Comparison of ENCODE assay signal across 24 cellular contexts in the genomic region with DNA sequence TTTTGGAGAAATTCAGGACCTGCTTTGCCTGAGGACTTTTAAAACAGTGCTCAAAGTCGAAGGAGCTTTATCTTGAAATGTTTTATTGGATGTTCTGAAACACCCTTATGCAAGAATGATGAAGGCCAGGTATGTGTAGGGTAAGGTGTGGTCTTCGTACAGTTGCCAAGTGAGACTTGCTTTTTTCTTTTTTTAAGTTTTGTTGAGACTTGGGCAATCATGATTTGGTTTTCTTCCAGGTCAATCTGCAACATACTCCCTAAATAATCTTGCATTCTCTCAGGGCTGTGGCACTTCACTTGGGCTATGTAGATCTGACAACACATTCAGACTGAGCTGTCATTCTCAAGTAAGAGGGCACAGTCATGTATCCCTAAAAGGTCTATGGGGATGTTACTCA.
DNase-seq lines count a peak whose midpoint lies in the region; ATAC-seq and TF ChIP-seq lines count a peak whose summit lies in the region.
"Had no signal": no experiment of that assay in that cellular context is flagged by ENCODE, and none has a peak within 500 bp of the region (broad histone marks: within the 10 kb centered on the region; RNA-seq: fewer than 3 reads in every experiment).

No MANE protein-coding gene starts in this region.

- no peak overlapping the region for H3K27ac ChIP-seq in breast epithelium
- no peak overlapping the region for H3K27ac ChIP-seq in foreskin keratinocyte
- peak overlapping the region; percentile 20 for H3K27ac ChIP-seq in vagina
- H3K27ac ChIP-seq: 22Rv1; A549; BLaER1 treated with 17β-estradiol and CSF1 and Interleukin-3, amounts not matched to agents 10 nM and 100 nM had no signal

- TF ChIP-seq POLR2A in breast epithelium (IDR thresholded peaks at IDR 0.05) (no peak), vagina (IDR thresholded peaks at IDR 0.05) (no peak)

- H3K27me3 ChIP-seq in breast epithelium (peaks cover 0 to 5% of the 10 kb centered on the region in 2 donors), foreskin keratinocyte (no peaks in the 10 kb centered on the region), vagina (no peaks in the 10 kb centered on the region), HAP-1 (ENCODE audit: low read depth) (peaks cover 19% of the 10 kb centered on the region)
- H3K27me3 ChIP-seq: BE2C had no signal

- H3K36me3 Mint-ChIP-seq in MCF 10A (ENCODE audit: insufficient read depth, unreplicated experiment), result peaks cover 6% of the 10 kb centered on the region
- H3K36me3 Mint-ChIP-seq in activated T-helper 2 cell treated with anti-CD3 and anti-CD28 coated beads, Interferon-gamma antibody, Interleukin-2, Interleukin-4, amounts not matched to agents 10 μg/mL and 5 μg/mL and 100 μg/mL, durations not matched to agents 14 hours and 24 hours and 36 hours (ENCODE audit: low read depth), result peaks cover 13% of the 10 kb centered on the region
- peaks cover 22% of the 10 kb centered on the region for H3K36me3 Mint-ChIP-seq in activated CD8-positive, alpha-beta memory T cell treated with anti-CD3 and anti-CD28 coated beads, Interleukin-2, amount 10 ng/mL, durations not matched to agents 7 days and 5 days
- H3K36me3 Mint-ChIP-seq: CD14-positive monocyte had no signal

- intact Hi-C loops in MCF 10A (cut with micrococcal nuclease) (no loop called here), breast epithelium (cut with DNase I; ENCODE audit: low total_unique reads) (no loop called here), vagina (cut with DNase I) (no loop called here)
- intact Hi-C loops in activated T-helper 2 cell treated with anti-CD3 and anti-CD28 coated beads, Interferon-gamma antibody, Interleukin-2, Interleukin-4, amounts not matched to agents 10 μg/mL and 5 μg/mL and 100 μg/mL, durations not matched to agents 14 hours and 24 hours and 36 hours (cut with micrococcal nuclease), result no loop called here

- no peak for ATAC-seq in foreskin keratinocyte
- ATAC-seq in activated CD8-positive, alpha-beta memory T cell treated with anti-CD3 and anti-CD28 coated beads, Interleukin-2, amount 10 ng/mL, durations not matched to agents 7 days and 5 days, result no peak
- ATAC-seq: A549, GM12878 had no signal

- BruUV-seq in MCF 10A (replicated peaks; lab: Mats Ljungman, UMichigan), result no TSS peak

- peak; percentile 77 for DNase-seq in MCF 10A (ENCODE audit: unreplicated experiment)
- DNase-seq in breast epithelium (ENCODE audit: low spot score in 2 of 2), result no peak
- peak; percentile 63 for DNase-seq in epithelial cell of esophagus (ENCODE audit: low read depth)
- peak; percentile 9 to 37 for DNase-seq in foreskin keratinocyte
- DNase-seq in vagina (ENCODE audit: extremely low spot score in 2 of 2), result no peak
- no peak for DNase-seq in activated T-helper 2 cell treated with anti-CD3 and anti-CD28 coated beads, Interferon-gamma antibody, Interleukin-2, Interleukin-4, amounts not matched to agents 10 μg/mL and 5 μg/mL and 100 μg/mL, durations not matched to agents 14 hours and 24 hours and 36 hours (ENCODE audit: low spot score)
- no peak for DNase-seq in activated CD8-positive, alpha-beta memory T cell treated with anti-CD3 and anti-CD28 coated beads, Interleukin-2, amount 10 ng/mL, durations not matched to agents 7 days and 5 days
- no peak for DNase-seq in HAP-1 (ENCODE audit: low spot score in 2 of 2)
- DNase-seq: ACHN; AML-193; BE2C; CD4-positive, alpha-beta T cell; CD8-positive, alpha-beta memory T cell; DMS 273 treated with DMSO at 0.1 percent for 48 hours; DMS79; EL; GDM1; GOT3; HCEC 1CT had no signal

- H3K9me3 Mint-ChIP-seq in MCF 10A (ENCODE audit: unreplicated experiment), result no peaks in the 10 kb centered on the region
- H3K9me3 Mint-ChIP-seq in activated T-helper 2 cell treated with anti-CD3 and anti-CD28 coated beads, Interferon-gamma antibody, Interleukin-2, Interleukin-4, amounts not matched to agents 10 μg/mL and 5 μg/mL and 100 μg/mL, durations not matched to agents 14 hours and 24 hours and 36 hours, result peaks cover 3% of the 10 kb centered on the region
- no peaks in the 10 kb centered on the region for H3K9me3 Mint-ChIP-seq in activated CD8-positive, alpha-beta memory T cell treated with anti-CD3 and anti-CD28 coated beads, Interleukin-2, amount 10 ng/mL, durations not matched to agents 7 days and 5 days (ENCODE audit: low read depth)
- H3K9me3 Mint-ChIP-seq: CD4-positive, alpha-beta T cell; CD8-positive, alpha-beta memory T cell had no signal

- H3K4me3 ChIP-seq in breast epithelium (no peak overlapping the region), epithelial cell of esophagus (ENCODE audit: low read length) (no peak overlapping the region), vagina (no peak overlapping the region), HAP-1 (no peak overlapping the region)
- H3K4me3 ChIP-seq: A549; BLaER1 treated with 17β-estradiol and CSF1 and Interleukin-3, amounts not matched to agents 10 nM and 100 nM; GM12878 had no signal

- CTCF ChIA-PET in MCF 10A (lab: Yijun Ruan, JAX), result interaction anchor here (0.9 to 1.2 kb wide), 2 partner anchors 12 to 13 kb away, joined by 4 to 9 read pairs; no protein-coding TSS in a partner anchor
- CTCF ChIA-PET in activated CD8-positive, alpha-beta memory T cell treated with anti-CD3 and anti-CD28 coated beads, Interleukin-2, amount 10 ng/mL, durations not matched to agents 7 days and 5 days (lab: Charles Lee), result no interaction called here

- peaks cover 34% of the 10 kb centered on the region for H3K4me1 Mint-ChIP-seq in MCF 10A (ENCODE audit: insufficient read depth, unreplicated experiment)
- H3K4me1 Mint-ChIP-seq in activated T-helper 2 cell treated with anti-CD3 and anti-CD28 coated beads, Interferon-gamma antibody, Interleukin-2, Interleukin-4, amounts not matched to agents 10 μg/mL and 5 μg/mL and 100 μg/mL, durations not matched to agents 14 hours and 24 hours and 36 hours (ENCODE audit: low read depth), result peaks cover 56% of the 10 kb centered on the region
- peaks cover 42% of the 10 kb centered on the region for H3K4me1 Mint-ChIP-seq in activated CD8-positive, alpha-beta memory T cell treated with anti-CD3 and anti-CD28 coated beads, Interleukin-2, amount 10 ng/mL, durations not matched to agents 7 days and 5 days

- POLR2A ChIA-PET in MCF 10A (lab: Yijun Ruan, JAX), result interaction anchor here (0.6 to 3.0 kb wide), 12 partner anchors 9 to 342 kb away, joined by 3 to 17 read pairs (median 3); no protein-coding TSS in a partner anchor

- in situ Hi-C loops in HAP-1 (cut with MboI; ENCODE audit: low sequenced_read_pairs), result no loop called here

- H3K27me3 Mint-ChIP-seq in MCF 10A (ENCODE audit: insufficient read depth, unreplicated experiment), result no peaks in the 10 kb centered on the region
- no peaks in the 10 kb centered on the region for H3K27me3 Mint-ChIP-seq in activated T-helper 2 cell treated with anti-CD3 and anti-CD28 coated beads, Interferon-gamma antibody, Interleukin-2, Interleukin-4, amounts not matched to agents 10 μg/mL and 5 μg/mL and 100 μg/mL, durations not matched to agents 14 hours and 24 hours and 36 hours (ENCODE audit: low read depth)
- H3K27me3 Mint-ChIP-seq in activated CD8-positive, alpha-beta memory T cell treated with anti-CD3 and anti-CD28 coated beads, Interleukin-2, amount 10 ng/mL, durations not matched to agents 7 days and 5 days, result peaks cover 6% of the 10 kb centered on the region
- H3K27me3 Mint-ChIP-seq: CD4-positive, alpha-beta T cell had no signal

- H3K4me3 Mint-ChIP-seq in MCF 10A (ENCODE audit: unreplicated experiment), result no peak overlapping the region
- no peak overlapping the region for H3K4me3 Mint-ChIP-seq in activated T-helper 2 cell treated with anti-CD3 and anti-CD28 coated beads, Interferon-gamma antibody, Interleukin-2, Interleukin-4, amounts not matched to agents 10 μg/mL and 5 μg/mL and 100 μg/mL, durations not matched to agents 14 hours and 24 hours and 36 hours (ENCODE audit: low read depth)
- H3K4me3 Mint-ChIP-seq in activated CD8-positive, alpha-beta memory T cell treated with anti-CD3 and anti-CD28 coated beads, Interleukin-2, amount 10 ng/mL, durations not matched to agents 7 days and 5 days, result no peak overlapping the region
- H3K4me3 Mint-ChIP-seq: CD4-positive, alpha-beta T cell; CD8-positive, alpha-beta memory T cell had no signal

- no peaks in the 10 kb centered on the region for H3K9me3 ChIP-seq in breast epithelium
- no peaks in the 10 kb centered on the region for H3K9me3 ChIP-seq in vagina
- H3K9me3 ChIP-seq in HAP-1, result no peaks in the 10 kb centered on the region
- H3K9me3 ChIP-seq: A549; BE2C; BLaER1 treated with 17β-estradiol and CSF1 and Interleukin-3, amounts not matched to agents 10 nM and 100 nM had no signal

- H3K27ac Mint-ChIP-seq in MCF 10A (ENCODE audit: low read depth, unreplicated experiment), result no peak overlapping the region
- H3K27ac Mint-ChIP-seq in activated T-helper 2 cell treated with anti-CD3 and anti-CD28 coated beads, Interferon-gamma antibody, Interleukin-2, Interleukin-4, amounts not matched to agents 10 μg/mL and 5 μg/mL and 100 μg/mL, durations not matched to agents 14 hours and 24 hours and 36 hours, result no peak overlapping the region
- no peak overlapping the region for H3K27ac Mint-ChIP-seq in activated CD8-positive, alpha-beta memory T cell treated with anti-CD3 and anti-CD28 coated beads, Interleukin-2, amount 10 ng/mL, durations not matched to agents 7 days and 5 days
- H3K27ac Mint-ChIP-seq: CD14-positive monocyte; CD4-positive, alpha-beta T cell; CD8-positive, alpha-beta memory T cell had no signal

- TF ChIP-seq CTCF in MCF 10A (IDR thresholded peaks at IDR 0.05; ENCODE audit: unreplicated experiment) (no peak), breast epithelium (IDR thresholded peaks at IDR 0.05) (no peak), epithelial cell of esophagus (IDR thresholded peaks at IDR 0.05; ENCODE audit: insufficient read depth, low read depth, low read length, missing control alignments) (no peak), foreskin keratinocyte (conservative IDR thresholded peaks at IDR 0.05) (no peak), vagina (IDR thresholded peaks at IDR 0.05) (no peak)

- H3K4me1 ChIP-seq in breast epithelium (no peaks in the 10 kb centered on the region), foreskin keratinocyte (peaks cover 3% of the 10 kb centered on the region), vagina (peaks cover 24% of the 10 kb centered on the region), HAP-1 (no peaks in the 10 kb centered on the region)
- H3K4me1 ChIP-seq: BE2C had no signal

- H3K36me3 ChIP-seq in breast epithelium, result no peaks in the 10 kb centered on the region
- H3K36me3 ChIP-seq in vagina, result no peaks in the 10 kb centered on the region
- no peaks in the 10 kb centered on the region for H3K36me3 ChIP-seq in HAP-1 (replicated peaks)
- H3K36me3 ChIP-seq: BE2C; BLaER1 treated with 17β-estradiol and CSF1 and Interleukin-3, amounts not matched to agents 10 nM and 100 nM had no signal

Comparison
In these comparisons a context has a peak if more than half of its experiments do, and no peak if none do; other contexts are left out.
1. DNase-seq: peak in MCF 10A (single experiment), epithelial cell of esophagus (single experiment) and foreskin keratinocyte (2 of 2); none in breast epithelium (0 of 2), vagina (0 of 2), activated T-helper 2 cell treated with anti-CD3 and anti-CD28 coated beads, Interferon-gamma antibody, Interleukin-2, Interleukin-4, amounts not matched to agents 10 μg/mL and 5 μg/mL and 100 μg/mL, durations not matched to agents 14 hours and 24 hours and 36 hours (single experiment), activated CD8-positive, alpha-beta memory T cell treated with anti-CD3 and anti-CD28 coated beads, Interleukin-2, amount 10 ng/mL, durations not matched to agents 7 days and 5 days (single experiment) and HAP-1 (0 of 2).